ENCODE assay signal across 1 cellular context in the genomic region with DNA sequence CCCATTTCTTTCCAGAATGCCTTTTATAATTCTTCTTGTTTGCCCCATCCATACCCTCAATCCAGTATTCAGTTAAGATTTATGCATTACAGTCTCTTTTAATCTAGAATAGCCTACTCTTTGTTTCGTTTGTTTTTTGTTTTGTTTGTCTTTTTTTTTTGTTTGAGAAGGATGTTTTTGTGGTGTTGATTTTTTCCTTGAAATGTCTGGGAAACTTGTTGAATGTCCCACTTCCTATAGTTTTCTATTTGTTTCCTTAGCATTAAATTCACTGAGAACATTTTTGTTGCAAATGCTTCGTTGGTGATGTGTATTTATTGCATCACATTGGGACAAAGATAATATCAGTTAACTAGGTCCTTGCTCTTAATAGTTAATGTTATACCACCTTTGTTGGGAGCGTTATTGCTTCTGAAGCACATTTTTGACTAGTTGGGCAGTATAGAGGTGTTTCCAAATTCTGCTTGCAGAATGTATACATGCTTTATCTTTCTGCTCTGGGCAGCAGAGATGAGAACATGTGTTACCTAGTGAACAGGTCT.
TF ChIP-seq lines count a peak whose summit lies in the region.

No MANE protein-coding gene starts in this region.

TF ChIP-seq in WTC11, 78 proteins besides CTCF, POLR2A, EP300 and RAD21 (continued from another document):
- TF ChIP-seq, protein P1, sequence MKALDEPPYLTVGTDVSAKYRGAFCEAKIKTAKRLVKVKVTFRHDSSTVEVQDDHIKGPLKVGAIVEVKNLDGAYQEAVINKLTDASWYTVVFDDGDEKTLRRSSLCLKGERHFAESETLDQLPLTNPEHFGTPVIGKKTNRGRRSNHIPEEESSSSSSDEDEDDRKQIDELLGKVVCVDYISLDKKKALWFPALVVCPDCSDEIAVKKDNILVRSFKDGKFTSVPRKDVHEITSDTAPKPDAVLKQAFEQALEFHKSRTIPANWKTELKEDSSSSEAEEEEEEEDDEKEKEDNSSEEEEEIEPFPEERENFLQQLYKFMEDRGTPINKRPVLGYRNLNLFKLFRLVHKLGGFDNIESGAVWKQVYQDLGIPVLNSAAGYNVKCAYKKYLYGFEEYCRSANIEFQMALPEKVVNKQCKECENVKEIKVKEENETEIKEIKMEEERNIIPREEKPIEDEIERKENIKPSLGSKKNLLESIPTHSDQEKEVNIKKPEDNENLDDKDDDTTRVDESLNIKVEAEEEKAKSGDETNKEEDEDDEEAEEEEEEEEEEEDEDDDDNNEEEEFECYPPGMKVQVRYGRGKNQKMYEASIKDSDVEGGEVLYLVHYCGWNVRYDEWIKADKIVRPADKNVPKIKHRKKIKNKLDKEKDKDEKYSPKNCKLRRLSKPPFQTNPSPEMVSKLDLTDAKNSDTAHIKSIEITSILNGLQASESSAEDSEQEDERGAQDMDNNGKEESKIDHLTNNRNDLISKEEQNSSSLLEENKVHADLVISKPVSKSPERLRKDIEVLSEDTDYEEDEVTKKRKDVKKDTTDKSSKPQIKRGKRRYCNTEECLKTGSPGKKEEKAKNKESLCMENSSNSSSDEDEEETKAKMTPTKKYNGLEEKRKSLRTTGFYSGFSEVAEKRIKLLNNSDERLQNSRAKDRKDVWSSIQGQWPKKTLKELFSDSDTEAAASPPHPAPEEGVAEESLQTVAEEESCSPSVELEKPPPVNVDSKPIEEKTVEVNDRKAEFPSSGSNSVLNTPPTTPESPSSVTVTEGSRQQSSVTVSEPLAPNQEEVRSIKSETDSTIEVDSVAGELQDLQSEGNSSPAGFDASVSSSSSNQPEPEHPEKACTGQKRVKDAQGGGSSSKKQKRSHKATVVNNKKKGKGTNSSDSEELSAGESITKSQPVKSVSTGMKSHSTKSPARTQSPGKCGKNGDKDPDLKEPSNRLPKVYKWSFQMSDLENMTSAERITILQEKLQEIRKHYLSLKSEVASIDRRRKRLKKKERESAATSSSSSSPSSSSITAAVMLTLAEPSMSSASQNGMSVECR (CRISPR knock-in tag; IDR thresholded peaks at IDR 0.05; ENCODE audit: borderline replicate concordance): no peak
- TF ChIP-seq, protein P2, sequence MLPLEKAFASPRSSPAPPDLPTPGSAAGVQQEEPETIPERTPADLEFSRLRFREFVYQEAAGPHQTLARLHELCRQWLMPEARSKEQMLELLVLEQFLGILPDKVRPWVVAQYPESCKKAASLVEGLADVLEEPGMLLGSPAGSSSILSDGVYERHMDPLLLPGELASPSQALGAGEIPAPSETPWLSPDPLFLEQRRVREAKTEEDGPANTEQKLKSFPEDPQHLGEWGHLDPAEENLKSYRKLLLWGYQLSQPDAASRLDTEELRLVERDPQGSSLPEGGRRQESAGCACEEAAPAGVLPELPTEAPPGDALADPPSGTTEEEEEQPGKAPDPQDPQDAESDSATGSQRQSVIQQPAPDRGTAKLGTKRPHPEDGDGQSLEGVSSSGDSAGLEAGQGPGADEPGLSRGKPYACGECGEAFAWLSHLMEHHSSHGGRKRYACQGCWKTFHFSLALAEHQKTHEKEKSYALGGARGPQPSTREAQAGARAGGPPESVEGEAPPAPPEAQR (CRISPR knock-in tag; IDR thresholded peaks at IDR 0.05): no peak
- TF ChIP-seq JUN (CRISPR knock-in tag; IDR thresholded peaks at IDR 0.05) (no peak), FOXP1 (CRISPR knock-in tag; IDR thresholded peaks at IDR 0.05; ENCODE audit: borderline replicate concordance) (no peak)
